ENCODE assay signal across 8 cellular contexts in the genomic region with DNA sequence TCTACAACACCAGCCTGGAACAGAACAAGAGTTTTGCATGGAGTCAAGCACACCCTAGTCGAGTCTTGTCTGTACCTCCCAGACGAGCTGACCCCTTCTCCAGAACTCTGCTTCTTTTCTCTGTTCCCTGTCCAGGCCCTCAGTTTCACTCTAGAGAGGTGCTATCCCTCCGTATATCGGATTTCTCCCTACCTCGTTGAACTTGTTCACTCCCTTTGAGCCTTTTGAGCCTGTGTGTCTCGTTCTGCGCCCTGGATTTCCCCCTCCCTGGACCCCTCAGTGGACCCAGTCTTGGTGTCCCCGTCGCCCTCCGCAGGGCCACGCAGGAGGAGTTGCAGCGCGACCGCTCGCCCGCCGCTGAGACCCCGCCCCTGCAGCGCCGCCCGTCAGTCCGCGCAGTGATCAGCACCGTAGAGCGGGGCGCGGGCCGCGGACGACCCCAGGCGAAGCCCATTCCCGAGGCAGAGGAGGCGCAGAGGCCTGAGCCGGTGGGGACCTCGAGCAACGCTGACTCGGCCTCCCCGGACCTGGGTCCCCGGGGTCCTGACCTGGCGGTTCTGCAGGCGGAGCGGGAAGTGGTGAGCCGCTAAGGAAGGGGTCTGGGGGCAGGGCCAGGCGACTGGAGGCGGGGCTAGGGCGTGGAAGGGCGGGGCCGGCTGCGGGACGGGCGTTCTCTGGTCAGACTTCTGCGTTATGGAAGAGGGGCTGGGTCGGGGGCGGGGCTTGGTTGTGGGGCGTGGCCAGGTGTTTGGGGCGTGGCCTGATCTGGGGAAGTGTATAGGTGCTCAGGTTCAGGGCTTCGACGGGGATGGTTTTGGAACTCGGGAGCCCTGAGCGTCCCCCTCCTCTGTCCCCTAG. TPM values are rescaled to one million over a fixed set of nuclear protein-coding genes. Genes with fewer than 3 reads are reported as not detected.
DNase-seq lines count a peak whose midpoint lies in the region; ATAC-seq and TF ChIP-seq lines count a peak whose summit lies in the region.

No MANE protein-coding gene starts in this region.

- DNase-seq in EH (ENCODE audit: low read depth): peak; percentile 74
- DNase-seq in NCI-H2227 (lab: John Stamatoyannopoulos, UW; ENCODE audit: unreplicated experiment): peak; percentile 93
- peak; percentile 95 for DNase-seq in activated CD4-positive, alpha-beta T cell treated with anti-CD3 and anti-CD28 coated beads for 36 hours
- peak; percentile 92 for DNase-seq in lung (ENCODE audit: low spot score)
- DNase-seq in stimulated activated CD8-positive, alpha-beta memory T cell treated with anti-CD3 and anti-CD28 coated beads, Interleukin-15, amount 100 ng/mL, for 1 hour (ENCODE audit: low read depth): peak; percentile 83

- H3K36me3 Mint-ChIP-seq in activated CD4-positive, alpha-beta T cell treated with anti-CD3 and anti-CD28 coated beads for 36 hours (ENCODE audit: low read depth): peaks cover 2% of the 10 kb centered on the region
- H3K36me3 Mint-ChIP-seq in dendritic cell treated with granulocyte-macrophage colony-stimulating factor and Interleukin-4, amounts not matched to agents 40 ng/mL and 50 ng/mL, for 4 days (ENCODE audit: low read depth): peaks cover 5% of the 10 kb centered on the region

- H3K4me1 ChIP-seq in lung (ENCODE audit: control insufficient read depth in 2 of 2, insufficient read depth in 2 of 2, low read length in 2 of 2): peaks cover 0 to 17% of the 10 kb centered on the region in 2 donors

- H3K4me1 Mint-ChIP-seq in activated CD4-positive, alpha-beta T cell treated with anti-CD3 and anti-CD28 coated beads for 36 hours: peaks cover 22% of the 10 kb centered on the region
- peaks cover 45% of the 10 kb centered on the region for H3K4me1 Mint-ChIP-seq in dendritic cell treated with granulocyte-macrophage colony-stimulating factor and Interleukin-4, amounts not matched to agents 40 ng/mL and 50 ng/mL, for 4 days (ENCODE audit: low read depth)

- peaks cover 56% of the 10 kb centered on the region for H3K27me3 Mint-ChIP-seq in activated CD4-positive, alpha-beta T cell treated with anti-CD3 and anti-CD28 coated beads for 36 hours
- H3K27me3 Mint-ChIP-seq in dendritic cell treated with granulocyte-macrophage colony-stimulating factor and Interleukin-4, amounts not matched to agents 40 ng/mL and 50 ng/mL, for 4 days: peaks cover 82% of the 10 kb centered on the region

- CTCF ChIA-PET in activated CD4-positive, alpha-beta T cell treated with anti-CD3 and anti-CD28 coated beads for 36 hours (lab: Charles Lee): interaction anchor here (0.6 kb wide), 1 partner anchor 1174 kb away, joined by 3 read pairs; no protein-coding TSS in a partner anchor

- H3K4me3 Mint-ChIP-seq in activated CD4-positive, alpha-beta T cell treated with anti-CD3 and anti-CD28 coated beads for 36 hours: peak overlapping the region; percentile 69
- peak overlapping the region; percentile 86 for H3K4me3 Mint-ChIP-seq in dendritic cell treated with granulocyte-macrophage colony-stimulating factor and Interleukin-4, amounts not matched to agents 40 ng/mL and 50 ng/mL, for 4 days

- peak overlapping the region; percentile 42 for H3K4me3 ChIP-seq in lung

- H3K9me3 Mint-ChIP-seq in activated CD4-positive, alpha-beta T cell treated with anti-CD3 and anti-CD28 coated beads for 36 hours (ENCODE audit: low read depth): peaks cover 2% of the 10 kb centered on the region
- no peaks in the 10 kb centered on the region for H3K9me3 Mint-ChIP-seq in dendritic cell treated with granulocyte-macrophage colony-stimulating factor and Interleukin-4, amounts not matched to agents 40 ng/mL and 50 ng/mL, for 4 days

- no peaks in the 10 kb centered on the region for H3K36me3 ChIP-seq in lung (ENCODE audit: control insufficient read depth in 2 of 2, insufficient read depth in 2 of 2, low read length in 2 of 2)

- intact Hi-C loops in activated CD4-positive, alpha-beta T cell treated with anti-CD3 and anti-CD28 coated beads for 36 hours (cut with DNase I, micrococcal nuclease): loop anchor here (1.0 to 5.0 kb wide), 13 partner anchors 18 to 1234 kb away; a partner anchor contains a TSS
- intact Hi-C loops in dendritic cell treated with granulocyte-macrophage colony-stimulating factor and Interleukin-4, amounts not matched to agents 40 ng/mL and 50 ng/mL, for 4 days (cut with micrococcal nuclease): loop anchor here (2.0 kb wide), 1 partner anchor 18 kb away; a partner anchor contains a TSS

- ATAC-seq in HG02678 (IDR thresholded peaks at IDR 0.05; ENCODE audit: unreplicated experiment) (peak; percentile 71), lung (ENCODE audit: insufficient read depth, low FRiP score) (peak; percentile 82), HG03025 (IDR thresholded peaks at IDR 0.05; ENCODE audit: low FRiP score, unreplicated experiment) (no peak)
- peak; percentile 71 for ATAC-seq in activated CD4-positive, alpha-beta T cell treated with anti-CD3 and anti-CD28 coated beads for 36 hours

- 1 to 2% methylated on average over 56 to 60 of the region's 60 CpGs for WGBS in lung, 2 donors

- peak overlapping the region; percentile 31 for H3K27ac Mint-ChIP-seq in activated CD4-positive, alpha-beta T cell treated with anti-CD3 and anti-CD28 coated beads for 36 hours
- H3K27ac Mint-ChIP-seq in dendritic cell treated with granulocyte-macrophage colony-stimulating factor and Interleukin-4, amounts not matched to agents 40 ng/mL and 50 ng/mL, for 4 days: peak overlapping the region; percentile 87

- no peak for TF ChIP-seq CTCF in lung (IDR thresholded peaks at IDR 0.05; ENCODE audit: control extremely low read depth, extremely low read depth)

- H3K27me3 ChIP-seq in lung (ENCODE audit: control insufficient read depth, insufficient read depth): no peaks in the 10 kb centered on the region

- H3K9me3 ChIP-seq in lung (ENCODE audit: control insufficient read depth in 2 of 2, insufficient read depth in 1 of 2, low read length in 1 of 2): peaks cover 0 to 5% of the 10 kb centered on the region in 2 donors

- peak overlapping the region in 1 of 2 donors; percentile 66 for H3K27ac ChIP-seq in lung (ENCODE audit: low read depth in 1 of 2, low read length in 1 of 2)

- POLR2A ChIA-PET in activated CD4-positive, alpha-beta T cell treated with anti-CD3 and anti-CD28 coated beads for 36 hours (lab: Charles Lee): interaction anchor here (1.2 kb wide), 1 partner anchor 18 kb away, joined by 4 read pairs; a partner anchor contains a TSS

RNA-seq across cellular contexts. Expression of a gene that starts 5.5 kb away (rescaled TPM):
- 1 to 10 TPM; 2.2 to 2.3 TPM for total RNA-seq in activated CD4-positive, alpha-beta T cell treated with anti-CD3 and anti-CD28 coated beads for 36 hours
- total RNA-seq in lung: 10 to 100 TPM; 19.5 to 49.0 TPM
- 10 to 100 TPM; 24.6 to 61.8 TPM for polyA plus RNA-seq in lung

RNA-seq across cellular contexts. Expression of a gene that starts 18.2 kb away (rescaled TPM):
- total RNA-seq in activated CD4-positive, alpha-beta T cell treated with anti-CD3 and anti-CD28 coated beads for 36 hours: 10 to 100 TPM; 11.9 to 12.8 TPM
- 10 to 100 TPM; 17.5 to 30.5 TPM for total RNA-seq in lung
- 10 to 100 TPM in 1 of 2 donors, 1 to 10 TPM in 1; 9.2 to 19.7 TPM for polyA plus RNA-seq in lung

RNA-seq across cellular contexts. Expression of a gene that starts 36.3 kb away (rescaled TPM):
- 10 to 100 TPM; 66.1 to 69.8 TPM for total RNA-seq in activated CD4-positive, alpha-beta T cell treated with anti-CD3 and anti-CD28 coated beads for 36 hours
- 100 to 1,000 TPM in 1 of 2 donors, 10 to 100 TPM in 1; 47.4 to 163 TPM for total RNA-seq in lung
- 100 to 1,000 TPM; 108 to 114 TPM for polyA plus RNA-seq in lung

RNA-seq across cellular contexts. Expression of a gene that starts 43.1 kb away (rescaled TPM):
- total RNA-seq in activated CD4-positive, alpha-beta T cell treated with anti-CD3 and anti-CD28 coated beads for 36 hours: under 1 TPM in 1 of 2 experiments, not detected in 1; 0.09 TPM
- total RNA-seq in lung: under 1 TPM; 0.28 to 0.52 TPM
- polyA plus RNA-seq in lung: 1 to 10 TPM in 1 of 2 donors, under 1 TPM in 1; 0.28 to 1.5 TPM

Comparison
In these comparisons a context has a peak if more than half of its experiments do, and no peak if none do; other contexts are left out.
1. RNA of a gene that starts 5.5 kb away (total RNA-seq): 19.5 to 49.0 TPM in lung; 2.2 to 2.3 TPM in activated CD4-positive, alpha-beta T cell treated with anti-CD3 and anti-CD28 coated beads for 36 hours; every median in the first group is over 4 times any median in the second.
2. Peak in every context shown above with its lines, with median percentiles within 50 percentile points of each other: DNase-seq.